7 cellular contexts compared by ENCODE assay signal in genomic region chr11:66276619-66277018, GRCh38. TPM values are rescaled to one million over a fixed set of nuclear protein-coding genes. Genes with fewer than 3 reads are reported as not detected.
DNase-seq lines count a peak whose midpoint lies in the region; ATAC-seq and TF ChIP-seq lines count a peak whose summit lies in the region.
"Not testable (repeated sequence)": the region's sequence is repeated elsewhere in the genome, so short reads cannot be mapped to it uniquely, and the experiment has no call there.
"Had no signal": no experiment of that assay in that cellular context is flagged by ENCODE, and none has a peak within 500 bp of the region (broad histone marks: within the 10 kb centered on the region; RNA-seq: fewer than 3 reads in every experiment).

No MANE protein-coding gene starts in this region.

- ATAC-seq in CD8-positive, alpha-beta T cell; activated CD8-positive, alpha-beta T cell treated with anti-CD3 and anti-CD28 coated beads, Interleukin-2, amount 10 ng/mL, durations not matched to agents 7 days and 5 days: not testable (repeated sequence)

- POLR2A ChIA-PET in CD8-positive, alpha-beta T cell (lab: Charles Lee), result interaction anchor here (0.8 to 1.6 kb wide), 2 partner anchors 9 to 12 kb away, joined by 5 read pairs; partner anchors contain the start of genes RAB1B and YIF1A
- POLR2A ChIA-PET in activated CD8-positive, alpha-beta T cell treated with anti-CD3 and anti-CD28 coated beads, Interleukin-2, amount 10 ng/mL, durations not matched to agents 7 days and 5 days (lab: Charles Lee), result interaction anchor here (1.1 to 1.4 kb wide), 2 partner anchors 11 to 13 kb away, joined by 3 to 5 read pairs; partner anchors contain the start of gene YIF1A

- H3K27ac Mint-ChIP-seq in CD8-positive, alpha-beta T cell, result not testable (repeated sequence)
- peak overlapping the region; percentile 16 for H3K27ac Mint-ChIP-seq in activated CD8-positive, alpha-beta T cell treated with anti-CD3 and anti-CD28 coated beads, Interleukin-2, amount 10 ng/mL, durations not matched to agents 7 days and 5 days
- H3K27ac Mint-ChIP-seq in brain (peak overlapping the region in 4 of 5 experiments; percentile 38 to 91 (median 50)), immature natural killer cell (peak overlapping the region in 1 of 6 donors; percentile 50)

- intact Hi-C loops in CD8-positive, alpha-beta T cell (cut with DNase I, micrococcal nuclease); spleen (cut with DNase I; ENCODE audit: low total_unique reads): not testable (repeated sequence)

- H3K4me3 Mint-ChIP-seq in CD8-positive, alpha-beta T cell, result peak overlapping the region; percentile 42
- H3K4me3 Mint-ChIP-seq in activated CD8-positive, alpha-beta T cell treated with anti-CD3 and anti-CD28 coated beads, Interleukin-2, amount 10 ng/mL, durations not matched to agents 7 days and 5 days, result peak overlapping the region; percentile 8
- H3K4me3 Mint-ChIP-seq in brain (peak overlapping the region in 2 of 5 experiments; percentile 57 to 66), immature natural killer cell (peak overlapping the region in 3 of 5 donors; percentile 48 to 55 (median 53))

- not testable (repeated sequence) for H3K27ac ChIP-seq in CD8-positive, alpha-beta T cell (ENCODE audit: low read depth, low read length); spleen

- H3K9me3 Mint-ChIP-seq in CD8-positive, alpha-beta T cell; activated CD8-positive, alpha-beta T cell treated with anti-CD3 and anti-CD28 coated beads, Interleukin-2, amount 10 ng/mL, durations not matched to agents 7 days and 5 days (ENCODE audit: insufficient read depth); brain; immature natural killer cell: not testable (repeated sequence)

- H3K4me1 Mint-ChIP-seq in CD8-positive, alpha-beta T cell (ENCODE audit: low read depth), result peaks cover 46% of the 10 kb centered on the region
- peaks cover 45% of the 10 kb centered on the region for H3K4me1 Mint-ChIP-seq in activated CD8-positive, alpha-beta T cell treated with anti-CD3 and anti-CD28 coated beads, Interleukin-2, amount 10 ng/mL, durations not matched to agents 7 days and 5 days (ENCODE audit: low read depth)
- H3K4me1 Mint-ChIP-seq in brain (peaks cover 41% of the 10 kb centered on the region), immature natural killer cell (peaks cover 45 to 62% of the 10 kb centered on the region in 2 donors)

- H3K27me3 Mint-ChIP-seq in CD8-positive, alpha-beta T cell (ENCODE audit: low read depth); activated CD8-positive, alpha-beta T cell treated with anti-CD3 and anti-CD28 coated beads, Interleukin-2, amount 10 ng/mL, durations not matched to agents 7 days and 5 days (ENCODE audit: low read depth); brain: not testable (repeated sequence)
- peaks cover 9 to 20% (median 15%) of the 10 kb centered on the region in 3 donors for H3K27me3 Mint-ChIP-seq in immature natural killer cell (ENCODE audit: low read depth in 3 of 3)

- H3K27me3 ChIP-seq in CD8-positive, alpha-beta T cell (ENCODE audit: insufficient read depth, low read length), result not testable (repeated sequence)
- peaks cover 0 to 17% (median 0%) of the 10 kb centered on the region in 7 donors for H3K27me3 ChIP-seq in spleen (replicated peaks in 1 of 7)

- 81 to 90% (median 84%) methylated on average over 11 to 13 of the region's 13 CpGs for WGBS in spleen, 5 donors

- H3K9me3 ChIP-seq in CD8-positive, alpha-beta T cell (ENCODE audit: low read length); spleen: not testable (repeated sequence)

- H3K4me3 ChIP-seq in CD8-positive, alpha-beta T cell (ENCODE audit: low read depth, low read length); spleen: not testable (repeated sequence)

- CTCF ChIA-PET in CD8-positive, alpha-beta T cell (lab: Charles Lee), result not testable (repeated sequence)
- CTCF ChIA-PET in activated CD8-positive, alpha-beta T cell treated with anti-CD3 and anti-CD28 coated beads, Interleukin-2, amount 10 ng/mL, durations not matched to agents 7 days and 5 days (lab: Charles Lee), result interaction anchor here (1.3 kb wide), 1 partner anchor 13 kb away, joined by 3 read pairs; the partner anchor contains the start of gene YIF1A

- not testable (repeated sequence) for TF ChIP-seq POLR2A in spleen (IDR thresholded peaks at IDR 0.05)

- H3K36me3 ChIP-seq in CD8-positive, alpha-beta T cell (ENCODE audit: insufficient read depth, low read length), result peaks cover 32% of the 10 kb centered on the region
- H3K36me3 ChIP-seq in spleen, result peaks cover 0 to 56% (median 52%) of the 10 kb centered on the region in 6 donors

- H3K4me1 ChIP-seq in CD8-positive, alpha-beta T cell (ENCODE audit: insufficient read depth, low read length), result peaks cover 34% of the 10 kb centered on the region
- peaks cover 5 to 63% (median 29%) of the 10 kb centered on the region in 6 donors for H3K4me1 ChIP-seq in spleen

- not testable (repeated sequence) for TF ChIP-seq CTCF in CD8-positive, alpha-beta T cell (IDR thresholded peaks at IDR 0.05); brain (conservative IDR thresholded peaks at IDR 0.05); spleen (IDR thresholded peaks at IDR 0.05 in 8 of 11, conservative IDR thresholded peaks at IDR 0.05 in 3 of 11)

- DNase-seq in CD8-positive, alpha-beta T cell; activated CD8-positive, alpha-beta T cell treated with anti-CD3 and anti-CD28 coated beads, Interleukin-2, amount 10 ng/mL, durations not matched to agents 7 days and 5 days; immature natural killer cell: not testable (repeated sequence)
- peak; percentile 70 for DNase-seq in spleen

- H3K36me3 Mint-ChIP-seq in CD8-positive, alpha-beta T cell, result peaks cover 50% of the 10 kb centered on the region
- H3K36me3 Mint-ChIP-seq in activated CD8-positive, alpha-beta T cell treated with anti-CD3 and anti-CD28 coated beads, Interleukin-2, amount 10 ng/mL, durations not matched to agents 7 days and 5 days (ENCODE audit: low read depth), result peaks cover 38% of the 10 kb centered on the region
- H3K36me3 Mint-ChIP-seq in brain (peaks cover 22% of the 10 kb centered on the region), immature natural killer cell (peaks cover 21 to 43% (median 27%) of the 10 kb centered on the region in 3 donors)

RNA-seq across cellular contexts. Expression of gene CNIH2, which starts 1.4 kb away (rescaled TPM):
- 1 to 10 TPM; 4.9 to 5.7 TPM for total RNA-seq in CD8-positive, alpha-beta T cell
- total RNA-seq in activated CD8-positive, alpha-beta T cell treated with anti-CD3 and anti-CD28 coated beads, Interleukin-2, amount 10 ng/mL, durations not matched to agents 7 days and 5 days, result 1 to 10 TPM; 2.7 to 3.6 TPM
- polyA plus RNA-seq in brain (ENCODE audit: insufficient read depth, low read depth, low replicate concordance) (146 TPM), immature natural killer cell (not detected), spleen (under 1 TPM; 0.20 to 0.57 (median 0.26) TPM)
- 1 to 10 TPM in 3 of 7 donors, under 1 TPM in 2, not detected in 2; 0.40 to 1.9 (median 1.3) TPM for total RNA-seq in spleen

RNA-seq across cellular contexts. Expression of gene RAB1B, which starts 8.2 kb away (rescaled TPM):
- total RNA-seq in CD8-positive, alpha-beta T cell, result 10 to 100 TPM; 34.4 to 36.3 TPM
- total RNA-seq in activated CD8-positive, alpha-beta T cell treated with anti-CD3 and anti-CD28 coated beads, Interleukin-2, amount 10 ng/mL, durations not matched to agents 7 days and 5 days, result 100 to 1,000 TPM; 160 to 170 TPM
- polyA plus RNA-seq in brain (ENCODE audit: insufficient read depth, low read depth, low replicate concordance) (297 TPM), immature natural killer cell (10 to 100 TPM; 22.9 to 33.2 (median 25.8) TPM), spleen (100 to 1,000 TPM in 1 of 3 donors, 10 to 100 TPM in 2; 66.8 to 150 (median 77.0) TPM)
- 100 to 1,000 TPM; 101 to 130 (median 123) TPM for total RNA-seq in spleen

RNA-seq across cellular contexts. Expression of gene YIF1A, which starts 12.3 kb away (rescaled TPM):
- total RNA-seq in CD8-positive, alpha-beta T cell, result 10 to 100 TPM; 16.8 to 17.1 TPM
- total RNA-seq in activated CD8-positive, alpha-beta T cell treated with anti-CD3 and anti-CD28 coated beads, Interleukin-2, amount 10 ng/mL, durations not matched to agents 7 days and 5 days, result 10 to 100 TPM; 46.6 to 58.6 TPM
- polyA plus RNA-seq in brain (ENCODE audit: insufficient read depth, low read depth, low replicate concordance) (118 TPM), immature natural killer cell (10 to 100 TPM; 55.7 to 85.2 (median 62.1) TPM), spleen (10 to 100 TPM; 48.3 to 60.1 (median 49.3) TPM)
- 10 to 100 TPM; 34.7 to 50.4 (median 40.4) TPM for total RNA-seq in spleen

RNA-seq across cellular contexts. Expression of gene TMEM151A, which starts 15.1 kb away (rescaled TPM):
- under 1 TPM; 0.19 to 0.31 TPM for total RNA-seq in CD8-positive, alpha-beta T cell
- total RNA-seq in activated CD8-positive, alpha-beta T cell treated with anti-CD3 and anti-CD28 coated beads, Interleukin-2, amount 10 ng/mL, durations not matched to agents 7 days and 5 days, result not detected
- polyA plus RNA-seq in brain (ENCODE audit: insufficient read depth, low read depth, low replicate concordance) (54.6 TPM), immature natural killer cell (not detected), spleen (under 1 TPM in 2 of 3 donors, not detected in 1; 0.02 TPM)
- under 1 TPM in 1 of 7 donors, not detected in 6; 0.34 TPM for total RNA-seq in spleen
- total RNA-seq: HT1080, M059J had no signal

RNA-seq across cellular contexts. Expression of gene KLC2, which starts 19.1 kb away (rescaled TPM):
- total RNA-seq in CD8-positive, alpha-beta T cell, result 10 to 100 TPM; 29.6 to 35.4 TPM
- total RNA-seq in activated CD8-positive, alpha-beta T cell treated with anti-CD3 and anti-CD28 coated beads, Interleukin-2, amount 10 ng/mL, durations not matched to agents 7 days and 5 days, result 10 to 100 TPM; 53.5 to 59.8 TPM
- polyA plus RNA-seq in brain (ENCODE audit: insufficient read depth, low read depth, low replicate concordance), result 122 TPM
- 1 to 10 TPM; 1.6 to 7.1 (median 3.9) TPM for polyA plus RNA-seq in immature natural killer cell
- total RNA-seq in spleen, result 10 to 100 TPM in 6 of 7 donors, 1 to 10 TPM in 1; 8.8 to 30.8 (median 18.3) TPM
- polyA plus RNA-seq in spleen, result 10 to 100 TPM in 1 of 3 donors, 1 to 10 TPM in 2; 5.5 to 19.5 (median 7.8) TPM
